In the genomic region with DNA sequence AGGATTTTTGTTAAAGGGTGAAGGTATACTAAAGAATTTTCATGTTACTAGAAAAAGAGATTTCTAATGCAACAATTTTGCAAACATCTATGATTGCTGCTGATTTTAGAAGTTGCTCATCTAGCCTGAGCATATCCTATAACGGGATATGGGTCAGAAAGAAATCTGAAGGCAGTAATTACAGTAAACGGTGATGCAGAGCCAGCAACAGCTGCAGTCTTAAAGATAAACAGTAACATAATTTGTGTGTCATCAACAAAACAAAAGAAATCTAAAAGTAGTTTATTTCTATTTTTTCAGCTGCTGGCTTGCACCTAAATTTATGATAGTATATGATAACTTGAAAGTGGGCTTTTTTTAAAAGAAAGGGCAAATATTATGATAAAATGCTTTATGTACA, we compare ENCODE assay signal across 19 cellular contexts.
"Had no signal": no experiment of that assay in that cellular context is flagged by ENCODE, and none has a peak within 500 bp of the region (broad histone marks: within the 10 kb centered on the region; RNA-seq: fewer than 3 reads in every experiment).

No MANE protein-coding gene starts in this region.

- DNase-seq: activated CD4-positive, alpha-beta T cell treated with anti-CD3 and anti-CD28 coated beads, Interleukin-2, amount 50 U/mL, for 4 hours; activated CD8-positive, alpha-beta memory T cell treated with anti-CD3 and anti-CD28 coated beads for 24 hours; activated CD8-positive, alpha-beta memory T cell treated with anti-CD3 and anti-CD28 coated beads, Interleukin-2, amount 50 U/mL, for 4 hours; activated naive CD8-positive, alpha-beta T cell treated with anti-CD3 and anti-CD28 coated beads for 36 hours; activated T-cell treated with anti-CD3 and anti-CD28 coated beads, Interleukin-2, amount 50 U/mL, for 24 hours; central memory CD4-positive, alpha-beta T cell; dermis blood vessel endothelial cell; effector CD8-positive, alpha-beta T cell; erythroblast; foreskin fibroblast; immature natural killer cell; kidney glomerular epithelial cell; left ventricle myocardium inferior; naive thymus-derived CD8-positive, alpha-beta T cell; stimulated activated CD4-positive, alpha-beta T cell treated with anti-CD3 and anti-CD28 coated beads, Interleukin-1b, Interleukin-23, amount 100 ng/mL, for 48 hours; substantia nigra; T-helper 9 cell; thyroid gland; upper lobe of right lung had no signal
